1 cellular context compared by ENCODE assay signal in the genomic region with DNA sequence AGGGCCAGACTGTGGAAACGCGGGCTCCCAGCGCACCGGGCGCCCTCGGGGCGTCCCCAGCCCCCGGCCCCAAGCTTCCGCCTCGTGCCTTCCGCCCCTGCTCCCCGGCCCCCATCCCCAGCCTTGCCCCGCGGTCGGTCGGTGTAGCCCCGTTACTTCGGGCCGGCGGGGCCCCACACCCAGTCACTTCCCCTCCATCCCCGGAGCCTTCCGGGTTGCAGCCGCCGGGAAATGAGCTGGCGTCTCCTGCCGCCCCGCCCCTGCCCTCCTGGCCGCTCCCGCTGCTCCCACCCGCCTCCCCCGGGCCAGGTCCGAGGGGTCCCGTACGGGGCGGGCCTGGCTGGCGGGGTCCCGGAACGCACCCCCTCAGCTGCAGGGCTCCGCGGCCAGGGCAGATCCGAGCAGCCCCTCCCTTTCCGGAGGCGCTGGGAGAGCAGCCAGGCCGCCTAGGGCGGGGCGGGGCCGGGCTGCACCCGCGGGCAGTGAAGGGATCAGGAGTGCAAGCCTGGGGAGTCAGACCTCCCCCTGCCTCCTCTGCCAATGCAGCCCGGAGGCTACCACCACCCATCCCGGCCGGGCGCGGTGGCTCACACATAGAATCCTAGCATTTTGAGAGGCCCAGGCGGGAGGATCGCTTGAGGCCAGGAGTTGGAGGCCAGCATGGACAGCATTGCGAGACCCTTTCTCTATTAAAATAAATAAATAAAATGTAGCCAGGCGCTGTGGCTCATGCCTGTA.
TF ChIP-seq lines count a peak whose summit lies in the region.

No MANE protein-coding gene starts in this region.

TF ChIP-seq in K562, 482 proteins besides CTCF, POLR2A, EP300 and RAD21 (continues in another document):
- no peak for TF ChIP-seq DACH1 (IDR thresholded peaks at IDR 0.05; ENCODE audit: partially characterized antibody)
- no peak for TF ChIP-seq KDM5B (IDR thresholded peaks at IDR 0.05; ENCODE audit: insufficient replicate concordance, low read depth, low read length)
- TF ChIP-seq ERF (CRISPR knock-in tag; IDR thresholded peaks at IDR 0.05), result 0 out of 2 replicates have a peak, but pooled peaks have one; percentile 37
- TF ChIP-seq, protein P1, sequence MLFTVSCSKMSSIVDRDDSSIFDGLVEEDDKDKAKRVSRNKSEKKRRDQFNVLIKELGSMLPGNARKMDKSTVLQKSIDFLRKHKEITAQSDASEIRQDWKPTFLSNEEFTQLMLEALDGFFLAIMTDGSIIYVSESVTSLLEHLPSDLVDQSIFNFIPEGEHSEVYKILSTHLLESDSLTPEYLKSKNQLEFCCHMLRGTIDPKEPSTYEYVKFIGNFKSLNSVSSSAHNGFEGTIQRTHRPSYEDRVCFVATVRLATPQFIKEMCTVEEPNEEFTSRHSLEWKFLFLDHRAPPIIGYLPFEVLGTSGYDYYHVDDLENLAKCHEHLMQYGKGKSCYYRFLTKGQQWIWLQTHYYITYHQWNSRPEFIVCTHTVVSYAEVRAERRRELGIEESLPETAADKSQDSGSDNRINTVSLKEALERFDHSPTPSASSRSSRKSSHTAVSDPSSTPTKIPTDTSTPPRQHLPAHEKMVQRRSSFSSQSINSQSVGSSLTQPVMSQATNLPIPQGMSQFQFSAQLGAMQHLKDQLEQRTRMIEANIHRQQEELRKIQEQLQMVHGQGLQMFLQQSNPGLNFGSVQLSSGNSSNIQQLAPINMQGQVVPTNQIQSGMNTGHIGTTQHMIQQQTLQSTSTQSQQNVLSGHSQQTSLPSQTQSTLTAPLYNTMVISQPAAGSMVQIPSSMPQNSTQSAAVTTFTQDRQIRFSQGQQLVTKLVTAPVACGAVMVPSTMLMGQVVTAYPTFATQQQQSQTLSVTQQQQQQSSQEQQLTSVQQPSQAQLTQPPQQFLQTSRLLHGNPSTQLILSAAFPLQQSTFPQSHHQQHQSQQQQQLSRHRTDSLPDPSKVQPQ (CRISPR knock-in tag; IDR thresholded peaks at IDR 0.05; ENCODE audit: borderline replicate concordance), result no peak
- TF ChIP-seq, protein P2, sequence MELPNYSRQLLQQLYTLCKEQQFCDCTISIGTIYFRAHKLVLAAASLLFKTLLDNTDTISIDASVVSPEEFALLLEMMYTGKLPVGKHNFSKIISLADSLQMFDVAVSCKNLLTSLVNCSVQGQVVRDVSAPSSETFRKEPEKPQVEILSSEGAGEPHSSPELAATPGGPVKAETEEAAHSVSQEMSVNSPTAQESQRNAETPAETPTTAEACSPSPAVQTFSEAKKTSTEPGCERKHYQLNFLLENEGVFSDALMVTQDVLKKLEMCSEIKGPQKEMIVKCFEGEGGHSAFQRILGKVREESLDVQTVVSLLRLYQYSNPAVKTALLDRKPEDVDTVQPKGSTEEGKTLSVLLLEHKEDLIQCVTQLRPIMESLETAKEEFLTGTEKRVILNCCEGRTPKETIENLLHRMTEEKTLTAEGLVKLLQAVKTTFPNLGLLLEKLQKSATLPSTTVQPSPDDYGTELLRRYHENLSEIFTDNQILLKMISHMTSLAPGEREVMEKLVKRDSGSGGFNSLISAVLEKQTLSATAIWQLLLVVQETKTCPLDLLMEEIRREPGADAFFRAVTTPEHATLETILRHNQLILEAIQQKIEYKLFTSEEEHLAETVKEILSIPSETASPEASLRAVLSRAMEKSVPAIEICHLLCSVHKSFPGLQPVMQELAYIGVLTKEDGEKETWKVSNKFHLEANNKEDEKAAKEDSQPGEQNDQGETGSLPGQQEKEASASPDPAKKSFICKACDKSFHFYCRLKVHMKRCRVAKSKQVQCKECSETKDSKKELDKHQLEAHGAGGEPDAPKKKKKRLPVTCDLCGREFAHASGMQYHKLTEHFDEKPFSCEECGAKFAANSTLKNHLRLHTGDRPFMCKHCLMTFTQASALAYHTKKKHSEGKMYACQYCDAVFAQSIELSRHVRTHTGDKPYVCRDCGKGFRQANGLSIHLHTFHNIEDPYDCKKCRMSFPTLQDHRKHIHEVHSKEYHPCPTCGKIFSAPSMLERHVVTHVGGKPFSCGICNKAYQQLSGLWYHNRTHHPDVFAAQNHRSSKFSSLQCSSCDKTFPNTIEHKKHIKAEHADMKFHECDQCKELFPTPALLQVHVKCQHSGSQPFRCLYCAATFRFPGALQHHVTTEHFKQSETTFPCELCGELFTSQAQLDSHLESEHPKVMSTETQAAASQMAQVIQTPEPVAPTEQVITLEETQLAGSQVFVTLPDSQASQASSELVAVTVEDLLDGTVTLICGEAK (IDR thresholded peaks at IDR 0.05), result peak; percentile 69
- TF ChIP-seq, protein P2 (CRISPR knock-in tag; IDR thresholded peaks at IDR 0.05), result no peak
- TF ChIP-seq, protein P3, sequence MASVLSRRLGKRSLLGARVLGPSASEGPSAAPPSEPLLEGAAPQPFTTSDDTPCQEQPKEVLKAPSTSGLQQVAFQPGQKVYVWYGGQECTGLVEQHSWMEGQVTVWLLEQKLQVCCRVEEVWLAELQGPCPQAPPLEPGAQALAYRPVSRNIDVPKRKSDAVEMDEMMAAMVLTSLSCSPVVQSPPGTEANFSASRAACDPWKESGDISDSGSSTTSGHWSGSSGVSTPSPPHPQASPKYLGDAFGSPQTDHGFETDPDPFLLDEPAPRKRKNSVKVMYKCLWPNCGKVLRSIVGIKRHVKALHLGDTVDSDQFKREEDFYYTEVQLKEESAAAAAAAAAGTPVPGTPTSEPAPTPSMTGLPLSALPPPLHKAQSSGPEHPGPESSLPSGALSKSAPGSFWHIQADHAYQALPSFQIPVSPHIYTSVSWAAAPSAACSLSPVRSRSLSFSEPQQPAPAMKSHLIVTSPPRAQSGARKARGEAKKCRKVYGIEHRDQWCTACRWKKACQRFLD (CRISPR knock-in tag; IDR thresholded peaks at IDR 0.05), result 0 out of 2 replicates have a peak, but pooled peaks have one; percentile 35
- TF ChIP-seq, protein P4, sequence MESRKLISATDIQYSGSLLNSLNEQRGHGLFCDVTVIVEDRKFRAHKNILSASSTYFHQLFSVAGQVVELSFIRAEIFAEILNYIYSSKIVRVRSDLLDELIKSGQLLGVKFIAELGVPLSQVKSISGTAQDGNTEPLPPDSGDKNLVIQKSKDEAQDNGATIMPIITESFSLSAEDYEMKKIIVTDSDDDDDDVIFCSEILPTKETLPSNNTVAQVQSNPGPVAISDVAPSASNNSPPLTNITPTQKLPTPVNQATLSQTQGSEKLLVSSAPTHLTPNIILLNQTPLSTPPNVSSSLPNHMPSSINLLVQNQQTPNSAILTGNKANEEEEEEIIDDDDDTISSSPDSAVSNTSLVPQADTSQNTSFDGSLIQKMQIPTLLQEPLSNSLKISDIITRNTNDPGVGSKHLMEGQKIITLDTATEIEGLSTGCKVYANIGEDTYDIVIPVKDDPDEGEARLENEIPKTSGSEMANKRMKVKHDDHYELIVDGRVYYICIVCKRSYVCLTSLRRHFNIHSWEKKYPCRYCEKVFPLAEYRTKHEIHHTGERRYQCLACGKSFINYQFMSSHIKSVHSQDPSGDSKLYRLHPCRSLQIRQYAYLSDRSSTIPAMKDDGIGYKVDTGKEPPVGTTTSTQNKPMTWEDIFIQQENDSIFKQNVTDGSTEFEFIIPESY (CRISPR knock-in tag; IDR thresholded peaks at IDR 0.05), result no peak
- TF ChIP-seq, protein P5, sequence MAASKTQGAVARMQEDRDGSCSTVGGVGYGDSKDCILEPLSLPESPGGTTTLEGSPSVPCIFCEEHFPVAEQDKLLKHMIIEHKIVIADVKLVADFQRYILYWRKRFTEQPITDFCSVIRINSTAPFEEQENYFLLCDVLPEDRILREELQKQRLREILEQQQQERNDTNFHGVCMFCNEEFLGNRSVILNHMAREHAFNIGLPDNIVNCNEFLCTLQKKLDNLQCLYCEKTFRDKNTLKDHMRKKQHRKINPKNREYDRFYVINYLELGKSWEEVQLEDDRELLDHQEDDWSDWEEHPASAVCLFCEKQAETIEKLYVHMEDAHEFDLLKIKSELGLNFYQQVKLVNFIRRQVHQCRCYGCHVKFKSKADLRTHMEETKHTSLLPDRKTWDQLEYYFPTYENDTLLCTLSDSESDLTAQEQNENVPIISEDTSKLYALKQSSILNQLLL (CRISPR knock-in tag; IDR thresholded peaks at IDR 0.05; ENCODE audit: borderline replicate concordance), result no peak
- TF ChIP-seq, protein P6, sequence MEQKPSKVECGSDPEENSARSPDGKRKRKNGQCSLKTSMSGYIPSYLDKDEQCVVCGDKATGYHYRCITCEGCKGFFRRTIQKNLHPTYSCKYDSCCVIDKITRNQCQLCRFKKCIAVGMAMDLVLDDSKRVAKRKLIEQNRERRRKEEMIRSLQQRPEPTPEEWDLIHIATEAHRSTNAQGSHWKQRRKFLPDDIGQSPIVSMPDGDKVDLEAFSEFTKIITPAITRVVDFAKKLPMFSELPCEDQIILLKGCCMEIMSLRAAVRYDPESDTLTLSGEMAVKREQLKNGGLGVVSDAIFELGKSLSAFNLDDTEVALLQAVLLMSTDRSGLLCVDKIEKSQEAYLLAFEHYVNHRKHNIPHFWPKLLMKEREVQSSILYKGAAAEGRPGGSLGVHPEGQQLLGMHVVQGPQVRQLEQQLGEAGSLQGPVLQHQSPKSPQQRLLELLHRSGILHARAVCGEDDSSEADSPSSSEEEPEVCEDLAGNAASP (IDR thresholded peaks at IDR 0.05), result no peak
- no peak for TF ChIP-seq ZNF766 (CRISPR knock-in tag; conservative IDR thresholded peaks at IDR 0.05)
- no peak for TF ChIP-seq ZNF408 (CRISPR knock-in tag; IDR thresholded peaks at IDR 0.05; ENCODE audit: low read depth)
- TF ChIP-seq RBM34 (IDR thresholded peaks at IDR 0.05; ENCODE audit: borderline replicate concordance, insufficient read depth, low read length), result no peak
- no peak; the same call in 1 of the 2 replicates for TF ChIP-seq ZFX (CRISPR knock-in tag; IDR thresholded peaks at IDR 0.05)
- TF ChIP-seq ZC3H11A (IDR thresholded peaks at IDR 0.05; ENCODE audit: low read depth, low read length), result no peak
- TF ChIP-seq, protein P7, sequence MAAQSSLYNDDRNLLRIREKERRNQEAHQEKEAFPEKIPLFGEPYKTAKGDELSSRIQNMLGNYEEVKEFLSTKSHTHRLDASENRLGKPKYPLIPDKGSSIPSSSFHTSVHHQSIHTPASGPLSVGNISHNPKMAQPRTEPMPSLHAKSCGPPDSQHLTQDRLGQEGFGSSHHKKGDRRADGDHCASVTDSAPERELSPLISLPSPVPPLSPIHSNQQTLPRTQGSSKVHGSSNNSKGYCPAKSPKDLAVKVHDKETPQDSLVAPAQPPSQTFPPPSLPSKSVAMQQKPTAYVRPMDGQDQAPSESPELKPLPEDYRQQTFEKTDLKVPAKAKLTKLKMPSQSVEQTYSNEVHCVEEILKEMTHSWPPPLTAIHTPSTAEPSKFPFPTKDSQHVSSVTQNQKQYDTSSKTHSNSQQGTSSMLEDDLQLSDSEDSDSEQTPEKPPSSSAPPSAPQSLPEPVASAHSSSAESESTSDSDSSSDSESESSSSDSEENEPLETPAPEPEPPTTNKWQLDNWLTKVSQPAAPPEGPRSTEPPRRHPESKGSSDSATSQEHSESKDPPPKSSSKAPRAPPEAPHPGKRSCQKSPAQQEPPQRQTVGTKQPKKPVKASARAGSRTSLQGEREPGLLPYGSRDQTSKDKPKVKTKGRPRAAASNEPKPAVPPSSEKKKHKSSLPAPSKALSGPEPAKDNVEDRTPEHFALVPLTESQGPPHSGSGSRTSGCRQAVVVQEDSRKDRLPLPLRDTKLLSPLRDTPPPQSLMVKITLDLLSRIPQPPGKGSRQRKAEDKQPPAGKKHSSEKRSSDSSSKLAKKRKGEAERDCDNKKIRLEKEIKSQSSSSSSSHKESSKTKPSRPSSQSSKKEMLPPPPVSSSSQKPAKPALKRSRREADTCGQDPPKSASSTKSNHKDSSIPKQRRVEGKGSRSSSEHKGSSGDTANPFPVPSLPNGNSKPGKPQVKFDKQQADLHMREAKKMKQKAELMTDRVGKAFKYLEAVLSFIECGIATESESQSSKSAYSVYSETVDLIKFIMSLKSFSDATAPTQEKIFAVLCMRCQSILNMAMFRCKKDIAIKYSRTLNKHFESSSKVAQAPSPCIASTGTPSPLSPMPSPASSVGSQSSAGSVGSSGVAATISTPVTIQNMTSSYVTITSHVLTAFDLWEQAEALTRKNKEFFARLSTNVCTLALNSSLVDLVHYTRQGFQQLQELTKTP (IDR thresholded peaks at IDR 0.05; ENCODE audit: low read depth in 1 of 2, partially characterized antibody in 2 of 2), result no peak
- no peak for TF ChIP-seq FOXA1 (IDR thresholded peaks at IDR 0.05; ENCODE audit: borderline replicate concordance)
- no peak for TF ChIP-seq ZNF347 (CRISPR knock-in tag; IDR thresholded peaks at IDR 0.05; ENCODE audit: low read depth)
- TF ChIP-seq, protein P8, sequence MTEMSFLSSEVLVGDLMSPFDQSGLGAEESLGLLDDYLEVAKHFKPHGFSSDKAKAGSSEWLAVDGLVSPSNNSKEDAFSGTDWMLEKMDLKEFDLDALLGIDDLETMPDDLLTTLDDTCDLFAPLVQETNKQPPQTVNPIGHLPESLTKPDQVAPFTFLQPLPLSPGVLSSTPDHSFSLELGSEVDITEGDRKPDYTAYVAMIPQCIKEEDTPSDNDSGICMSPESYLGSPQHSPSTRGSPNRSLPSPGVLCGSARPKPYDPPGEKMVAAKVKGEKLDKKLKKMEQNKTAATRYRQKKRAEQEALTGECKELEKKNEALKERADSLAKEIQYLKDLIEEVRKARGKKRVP (CRISPR knock-in tag; IDR thresholded peaks at IDR 0.05), result no peak
- TF ChIP-seq MECOM (CRISPR knock-in tag; IDR thresholded peaks at IDR 0.05), result no peak
- no peak for TF ChIP-seq POU5F1 (IDR thresholded peaks at IDR 0.05; ENCODE audit: borderline replicate concordance, low read depth, low read length, partially characterized antibody)
